In genomic region chr2:54237428-54237827, GRCh38 we compare ENCODE assay signal across 9 cellular contexts. TPM values are rescaled to one million over a fixed set of nuclear protein-coding genes. Genes with fewer than 3 reads are reported as not detected.
"Had no signal": no experiment of that assay in that cellular context is flagged by ENCODE, and none has a peak within 500 bp of the region (broad histone marks: within the 10 kb centered on the region; RNA-seq: fewer than 3 reads in every experiment).

No MANE protein-coding gene starts in this region.

- H3K4me3 ChIP-seq: GM12878 had no signal

- ATAC-seq: GM12878 had no signal

- FAIRE-seq: G401.6, GM12878, GM12891, GM12892, GM18507, GM19239 had no signal

- DNase-seq: GDM1, GF-D8 had no signal

RNA-seq across cellular contexts. Expression of gene TSPYL6, which starts 18.6 kb away (rescaled TPM):
- total RNA-seq: G401, GM12878 had no signal
- polyA plus RNA-seq: GM12878 had no signal
